Comparison of ENCODE assay signal across 8 cellular contexts in genomic region chr9:110125207-110125751, GRCh38.
A peak's percentile ranks its signal among the peaks of the same experiment; 100 is the strongest.
DNase-seq lines count a peak whose midpoint lies in the region; ATAC-seq and TF ChIP-seq lines count a peak whose summit lies in the region.

No MANE protein-coding gene starts in this region.

- 42 to 70% methylated on average over 16 of the region's 16 CpGs for WGBS in lung, 2 donors

- no peaks in the 10 kb centered on the region for H3K9me3 Mint-ChIP-seq in T-helper 1 cell treated with Interleukin-12 subunit alpha and Interleukin-12 subunit beta and Interleukin-4 antibody, amounts not matched to agents 30 μg/mL and 1 μg/mL, for 36 hours
- no peaks in the 10 kb centered on the region for H3K9me3 Mint-ChIP-seq in CD8-positive, alpha-beta memory T cell

- peak; percentile 77 for ATAC-seq in lung (ENCODE audit: insufficient read depth, low FRiP score)
- no peak for ATAC-seq in GM21447 (IDR thresholded peaks at IDR 0.05; ENCODE audit: unreplicated experiment)

- intact Hi-C loops in tibial artery (cut with DNase I; ENCODE audit: low total_unique reads): loop anchor here (10.0 kb wide), 1 partner anchor 1830 kb away; no protein-coding TSS in a partner anchor

- H3K4me3 ChIP-seq in coronary artery (peak overlapping the region; percentile 65), lung (peak overlapping the region; percentile 37), tibial artery (peak overlapping the region; percentile 49 to 55)
- no peak overlapping the region for H3K4me3 ChIP-seq in CD8-positive, alpha-beta memory T cell (ENCODE audit: low read length)

- no peak overlapping the region for H3K4me3 Mint-ChIP-seq in T-helper 1 cell treated with Interleukin-12 subunit alpha and Interleukin-12 subunit beta and Interleukin-4 antibody, amounts not matched to agents 30 μg/mL and 1 μg/mL, for 36 hours
- H3K4me3 Mint-ChIP-seq in CD8-positive, alpha-beta memory T cell: no peak overlapping the region

- peak overlapping the region; percentile 90 to 95 for H3K27ac ChIP-seq in coronary artery
- H3K27ac ChIP-seq in lung (ENCODE audit: low read depth in 1 of 2, low read length in 1 of 2): peak overlapping the region; percentile 85 to 88
- H3K27ac ChIP-seq in tibial artery: peak overlapping the region; percentile 91 to 93
- no peak overlapping the region for H3K27ac ChIP-seq in CD8-positive, alpha-beta memory T cell (ENCODE audit: low read depth, low read length)

- H3K27ac Mint-ChIP-seq in T-helper 1 cell treated with Interleukin-12 subunit alpha and Interleukin-12 subunit beta and Interleukin-4 antibody, amounts not matched to agents 30 μg/mL and 1 μg/mL, for 36 hours: peak overlapping the region; percentile 72
- peak overlapping the region in 1 of 8 donors; percentile 1 for H3K27ac Mint-ChIP-seq in CD8-positive, alpha-beta memory T cell

- TF ChIP-seq CTCF in coronary artery (IDR thresholded peaks at IDR 0.05) (no peak), lung (IDR thresholded peaks at IDR 0.05; ENCODE audit: control extremely low read depth, extremely low read depth) (no peak), tibial artery (IDR thresholded peaks at IDR 0.05) (no peak)

- H3K4me1 ChIP-seq in lung (ENCODE audit: control insufficient read depth in 2 of 2, insufficient read depth in 2 of 2, low read length in 2 of 2) (peaks cover 24 to 70% of the 10 kb centered on the region in 2 donors), tibial artery (peaks cover 0 to 73% (median 56%) of the 10 kb centered on the region in 4 donors)
- H3K4me1 ChIP-seq in CD8-positive, alpha-beta memory T cell (ENCODE audit: insufficient read depth, low read length): peaks cover 4% of the 10 kb centered on the region

- H3K27me3 ChIP-seq in lung (ENCODE audit: control insufficient read depth, insufficient read depth) (no peaks in the 10 kb centered on the region), tibial artery (no peaks in the 10 kb centered on the region)
- H3K27me3 ChIP-seq in CD8-positive, alpha-beta memory T cell (ENCODE audit: insufficient read depth, low read length, poor library complexity, severe bottlenecking): no peaks in the 10 kb centered on the region

- H3K9me3 ChIP-seq in lung (ENCODE audit: control insufficient read depth in 2 of 2, insufficient read depth in 1 of 2, low read length in 1 of 2): no peaks in the 10 kb centered on the region
- H3K9me3 ChIP-seq in tibial artery: no peaks in the 10 kb centered on the region
- H3K9me3 ChIP-seq in CD8-positive, alpha-beta memory T cell (ENCODE audit: low read length): no peaks in the 10 kb centered on the region

- DNase-seq in T-helper 1 cell (no peak), coronary artery (ENCODE audit: low spot score) (peak; percentile 98), lung (ENCODE audit: low spot score) (peak; percentile 80), tibial artery (peak; percentile 89 to 98)
- DNase-seq in effector CD4-positive, alpha-beta T cell: no peak
- no peak for DNase-seq in CD8-positive, alpha-beta memory T cell

- H3K36me3 ChIP-seq in lung (ENCODE audit: control insufficient read depth in 2 of 2, insufficient read depth in 2 of 2, low read length in 2 of 2) (no peaks in the 10 kb centered on the region), tibial artery (no peaks in the 10 kb centered on the region)
- no peaks in the 10 kb centered on the region for H3K36me3 ChIP-seq in CD8-positive, alpha-beta memory T cell (ENCODE audit: insufficient read depth, low read length)

- CTCF ChIA-PET in CD8-positive, alpha-beta memory T cell (lab: Charles Lee): no interaction called here

- H3K4me1 Mint-ChIP-seq in T-helper 1 cell treated with Interleukin-12 subunit alpha and Interleukin-12 subunit beta and Interleukin-4 antibody, amounts not matched to agents 30 μg/mL and 1 μg/mL, for 36 hours (ENCODE audit: low read depth): peaks cover 47% of the 10 kb centered on the region
- peaks cover 7 to 11% (median 10%) of the 10 kb centered on the region in 3 donors for H3K4me1 Mint-ChIP-seq in CD8-positive, alpha-beta memory T cell

- H3K27me3 Mint-ChIP-seq in T-helper 1 cell treated with Interleukin-12 subunit alpha and Interleukin-12 subunit beta and Interleukin-4 antibody, amounts not matched to agents 30 μg/mL and 1 μg/mL, for 36 hours (ENCODE audit: low read depth): no peaks in the 10 kb centered on the region
- H3K27me3 Mint-ChIP-seq in CD8-positive, alpha-beta memory T cell: peaks cover 0 to 2% of the 10 kb centered on the region in 2 donors

- H3K36me3 Mint-ChIP-seq in T-helper 1 cell treated with Interleukin-12 subunit alpha and Interleukin-12 subunit beta and Interleukin-4 antibody, amounts not matched to agents 30 μg/mL and 1 μg/mL, for 36 hours (ENCODE audit: low read depth): no peaks in the 10 kb centered on the region
- H3K36me3 Mint-ChIP-seq in CD8-positive, alpha-beta memory T cell: no peaks in the 10 kb centered on the region

- POLR2A ChIA-PET in CD8-positive, alpha-beta memory T cell (lab: Charles Lee): no interaction called here

Comparison
In these comparisons a context has a peak if more than half of its experiments do, and no peak if none do; other contexts are left out.
1. DNase-seq: peak in coronary artery (single experiment), lung (single experiment) and tibial artery (2 of 2); none in T-helper 1 cell (0 of 5), effector CD4-positive, alpha-beta T cell (single experiment) and CD8-positive, alpha-beta memory T cell (0 of 5).